In the genomic region with DNA sequence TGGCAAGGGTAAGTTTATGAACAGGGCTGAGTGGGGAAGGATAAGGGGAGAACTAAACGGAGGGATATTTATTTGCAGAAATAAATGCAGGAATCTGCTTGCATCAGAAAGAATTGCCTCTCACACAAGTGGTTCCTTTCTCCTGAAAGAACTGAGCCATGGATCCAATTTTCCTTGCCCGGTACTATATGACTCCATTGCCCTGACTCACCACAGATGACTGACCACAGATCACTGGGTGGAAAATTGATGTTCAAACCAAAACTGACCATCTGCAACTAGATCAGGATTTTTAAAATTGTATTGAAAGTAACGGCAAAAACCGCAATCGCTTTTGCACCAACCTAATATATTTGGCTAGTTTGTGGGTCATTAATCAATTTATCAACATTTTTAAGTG, we compare ENCODE assay signal across 1 cellular context.
TF ChIP-seq lines count a peak whose summit lies in the region.

No MANE protein-coding gene starts in this region.

TF ChIP-seq in GM23338, 12 proteins besides CTCF, POLR2A, EP300 and RAD21 (continued from another document):
- TF ChIP-seq, protein P1, sequence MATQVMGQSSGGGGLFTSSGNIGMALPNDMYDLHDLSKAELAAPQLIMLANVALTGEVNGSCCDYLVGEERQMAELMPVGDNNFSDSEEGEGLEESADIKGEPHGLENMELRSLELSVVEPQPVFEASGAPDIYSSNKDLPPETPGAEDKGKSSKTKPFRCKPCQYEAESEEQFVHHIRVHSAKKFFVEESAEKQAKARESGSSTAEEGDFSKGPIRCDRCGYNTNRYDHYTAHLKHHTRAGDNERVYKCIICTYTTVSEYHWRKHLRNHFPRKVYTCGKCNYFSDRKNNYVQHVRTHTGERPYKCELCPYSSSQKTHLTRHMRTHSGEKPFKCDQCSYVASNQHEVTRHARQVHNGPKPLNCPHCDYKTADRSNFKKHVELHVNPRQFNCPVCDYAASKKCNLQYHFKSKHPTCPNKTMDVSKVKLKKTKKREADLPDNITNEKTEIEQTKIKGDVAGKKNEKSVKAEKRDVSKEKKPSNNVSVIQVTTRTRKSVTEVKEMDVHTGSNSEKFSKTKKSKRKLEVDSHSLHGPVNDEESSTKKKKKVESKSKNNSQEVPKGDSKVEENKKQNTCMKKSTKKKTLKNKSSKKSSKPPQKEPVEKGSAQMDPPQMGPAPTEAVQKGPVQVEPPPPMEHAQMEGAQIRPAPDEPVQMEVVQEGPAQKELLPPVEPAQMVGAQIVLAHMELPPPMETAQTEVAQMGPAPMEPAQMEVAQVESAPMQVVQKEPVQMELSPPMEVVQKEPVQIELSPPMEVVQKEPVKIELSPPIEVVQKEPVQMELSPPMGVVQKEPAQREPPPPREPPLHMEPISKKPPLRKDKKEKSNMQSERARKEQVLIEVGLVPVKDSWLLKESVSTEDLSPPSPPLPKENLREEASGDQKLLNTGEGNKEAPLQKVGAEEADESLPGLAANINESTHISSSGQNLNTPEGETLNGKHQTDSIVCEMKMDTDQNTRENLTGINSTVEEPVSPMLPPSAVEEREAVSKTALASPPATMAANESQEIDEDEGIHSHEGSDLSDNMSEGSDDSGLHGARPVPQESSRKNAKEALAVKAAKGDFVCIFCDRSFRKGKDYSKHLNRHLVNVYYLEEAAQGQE (IDR thresholded peaks at IDR 0.05; ENCODE audit: unreplicated experiment), result no peak
- no peak for TF ChIP-seq EZH2 (IDR thresholded peaks at IDR 0.05; ENCODE audit: low read depth, unreplicated experiment)
TF ChIP-seq in GM23338: peak in this region for 0.
